In the genomic region with DNA sequence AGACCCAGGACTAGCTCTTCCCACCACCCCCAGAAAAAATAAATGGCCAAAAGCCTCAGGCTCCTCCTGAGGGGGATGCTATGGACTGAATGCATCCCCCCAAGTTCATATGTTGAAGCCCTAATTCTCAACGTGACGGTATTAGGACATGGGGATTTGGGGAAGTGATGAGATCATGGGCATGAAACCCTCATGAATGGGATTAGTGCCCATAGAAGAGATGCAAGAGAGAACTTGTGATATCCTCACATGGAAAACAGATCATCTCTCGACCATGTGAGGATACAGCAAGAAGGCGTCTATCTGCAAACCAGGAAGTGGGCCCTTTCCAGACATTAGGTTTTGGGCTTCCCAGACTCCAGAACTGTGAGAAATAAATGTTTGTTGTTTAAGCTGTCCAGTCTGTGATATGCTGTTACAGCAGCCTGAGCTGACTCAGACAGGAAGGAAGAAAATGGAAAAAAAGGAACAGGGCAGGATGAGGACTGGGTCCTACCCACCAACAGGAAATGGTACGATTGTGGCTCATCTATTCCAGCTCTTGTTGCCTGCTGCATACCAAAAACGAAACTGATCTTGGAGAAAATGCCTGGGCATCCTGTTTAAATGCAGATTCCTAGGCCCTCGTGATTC, we compare ENCODE assay signal across 12 cellular contexts. TPM values are rescaled to one million over a fixed set of nuclear protein-coding genes. Genes with fewer than 3 reads are reported as not detected.
A peak's percentile ranks its signal among the peaks of the same experiment; 100 is the strongest.
DNase-seq lines count a peak whose midpoint lies in the region; ATAC-seq and TF ChIP-seq lines count a peak whose summit lies in the region.
"Had no signal": no experiment of that assay in that cellular context is flagged by ENCODE, and none has a peak within 500 bp of the region (broad histone marks: within the 10 kb centered on the region; RNA-seq: fewer than 3 reads in every experiment).

No MANE protein-coding gene starts in this region.

- H3K36me3 ChIP-seq in gastroesophageal sphincter, result no peaks in the 10 kb centered on the region
- H3K36me3 ChIP-seq: sigmoid colon, stomach had no signal

- no peak overlapping the region for H3K27ac ChIP-seq in gastroesophageal sphincter

- no peaks in the 10 kb centered on the region for H3K4me1 ChIP-seq in gastroesophageal sphincter
- H3K4me1 ChIP-seq: sigmoid colon, stomach had no signal

- ATAC-seq in gastroesophageal sphincter (peak; percentile 61), HG03469 (IDR thresholded peaks at IDR 0.05; ENCODE audit: unreplicated experiment) (no peak)
- ATAC-seq: effector memory CD8-positive, alpha-beta T cell; left colon had no signal

- no peak overlapping the region for H3K4me3 Mint-ChIP-seq in T-helper 2 cell treated with Interferon-gamma antibody and Interleukin-4, amounts not matched to agents 5 μg/mL and 100 μg/mL, for 36 hours
- peak overlapping the region in 1 of 5 donors; percentile 11 for H3K4me3 Mint-ChIP-seq in immature natural killer cell

- TF ChIP-seq EP300 in gastroesophageal sphincter (IDR thresholded peaks at IDR 0.05), result no peak

- peaks cover 5% of the 10 kb centered on the region for H3K27me3 Mint-ChIP-seq in T-helper 2 cell treated with Interferon-gamma antibody and Interleukin-4, amounts not matched to agents 5 μg/mL and 100 μg/mL, for 36 hours (ENCODE audit: low read depth)
- peaks cover 0 to 11% (median 7%) of the 10 kb centered on the region in 3 donors for H3K27me3 Mint-ChIP-seq in immature natural killer cell (ENCODE audit: low read depth in 3 of 3)

- no peaks in the 10 kb centered on the region for H3K9me3 ChIP-seq in gastroesophageal sphincter

- peaks cover 9% of the 10 kb centered on the region for H3K4me1 Mint-ChIP-seq in T-helper 2 cell treated with Interferon-gamma antibody and Interleukin-4, amounts not matched to agents 5 μg/mL and 100 μg/mL, for 36 hours (ENCODE audit: low read depth)
- H3K4me1 Mint-ChIP-seq in immature natural killer cell, result peaks cover 11 to 15% of the 10 kb centered on the region in 2 donors

- WGBS in gastroesophageal sphincter (ENCODE audit: low coverage in 1 of 2), 2 donors, result 66 to 80% methylated on average over 3 to 6 of the region's 7 CpGs

- H3K27ac Mint-ChIP-seq in T-helper 2 cell treated with Interferon-gamma antibody and Interleukin-4, amounts not matched to agents 5 μg/mL and 100 μg/mL, for 36 hours, result no peak overlapping the region
- no peak overlapping the region for H3K27ac Mint-ChIP-seq in immature natural killer cell

- DNase-seq in AML-193 (lab: John Stamatoyannopoulos, UW) (peak; percentile 97), HS-5 (ENCODE audit: low read depth) (peak; percentile 23), immature natural killer cell (no peak), iPS-NIHi7 (ENCODE audit: extremely low spot score) (no peak), globus pallidus (ENCODE audit: low spot score) (no peak)
- DNase-seq in T-helper 2 cell treated with Interferon-gamma antibody and Interleukin-4, amounts not matched to agents 5 μg/mL and 100 μg/mL, for 36 hours (ENCODE audit: low spot score), result peak; percentile 33
- DNase-seq: effector memory CD8-positive, alpha-beta T cell; left colon; sigmoid colon; stomach had no signal

- H3K4me3 ChIP-seq in gastroesophageal sphincter, result no peak overlapping the region
- H3K4me3 ChIP-seq: sigmoid colon, stomach had no signal

- no peak for TF ChIP-seq POLR2A in gastroesophageal sphincter (IDR thresholded peaks at IDR 0.05)

- H3K36me3 Mint-ChIP-seq in T-helper 2 cell treated with Interferon-gamma antibody and Interleukin-4, amounts not matched to agents 5 μg/mL and 100 μg/mL, for 36 hours (ENCODE audit: low read depth), result no peaks in the 10 kb centered on the region
- H3K36me3 Mint-ChIP-seq in immature natural killer cell, result peaks cover 0 to 7% (median 7%) of the 10 kb centered on the region in 3 donors

- no peak for TF ChIP-seq CTCF in gastroesophageal sphincter (IDR thresholded peaks at IDR 0.05)

- H3K27me3 ChIP-seq in gastroesophageal sphincter, result peaks cover 40% of the 10 kb centered on the region

- peaks cover 27% of the 10 kb centered on the region for H3K9me3 Mint-ChIP-seq in T-helper 2 cell treated with Interferon-gamma antibody and Interleukin-4, amounts not matched to agents 5 μg/mL and 100 μg/mL, for 36 hours
- peaks cover 0 to 15% (median 5%) of the 10 kb centered on the region in 6 donors for H3K9me3 Mint-ChIP-seq in immature natural killer cell

RNA-seq across cellular contexts. Expression of a gene that starts 21.9 kb away (rescaled TPM):
- total RNA-seq in gastroesophageal sphincter, result 1 to 10 TPM in 3 of 4 donors, under 1 TPM in 1; 0.93 to 2.0 (median 1.0) TPM
- polyA plus RNA-seq in immature natural killer cell, result not detected

RNA-seq across cellular contexts. Expression of a gene that starts 50.0 kb away (rescaled TPM):
- 10 to 100 TPM; 16.2 to 33.0 (median 27.3) TPM for total RNA-seq in gastroesophageal sphincter
- polyA plus RNA-seq in immature natural killer cell, result 10 to 100 TPM in 2 of 3 donors, 1 to 10 TPM in 1; 9.6 to 33.6 (median 17.2) TPM

RNA-seq across cellular contexts. Expression of a gene that starts 50.4 kb away (rescaled TPM):
- total RNA-seq in gastroesophageal sphincter, result 10 to 100 TPM; 11.6 to 16.8 (median 14.5) TPM
- 10 to 100 TPM; 13.7 to 25.8 (median 16.2) TPM for polyA plus RNA-seq in immature natural killer cell

Comparison
In these comparisons a context has a peak if more than half of its experiments do, and no peak if none do; other contexts are left out.
1. DNase-seq: peak in AML-193 (2 of 2), HS-5 (single experiment) and T-helper 2 cell treated with Interferon-gamma antibody and Interleukin-4, amounts not matched to agents 5 μg/mL and 100 μg/mL, for 36 hours (single experiment); none in immature natural killer cell (0 of 3), iPS-NIHi7 (single experiment) and globus pallidus (single experiment).